ENCODE assay signal across 1 cellular context in the genomic region with DNA sequence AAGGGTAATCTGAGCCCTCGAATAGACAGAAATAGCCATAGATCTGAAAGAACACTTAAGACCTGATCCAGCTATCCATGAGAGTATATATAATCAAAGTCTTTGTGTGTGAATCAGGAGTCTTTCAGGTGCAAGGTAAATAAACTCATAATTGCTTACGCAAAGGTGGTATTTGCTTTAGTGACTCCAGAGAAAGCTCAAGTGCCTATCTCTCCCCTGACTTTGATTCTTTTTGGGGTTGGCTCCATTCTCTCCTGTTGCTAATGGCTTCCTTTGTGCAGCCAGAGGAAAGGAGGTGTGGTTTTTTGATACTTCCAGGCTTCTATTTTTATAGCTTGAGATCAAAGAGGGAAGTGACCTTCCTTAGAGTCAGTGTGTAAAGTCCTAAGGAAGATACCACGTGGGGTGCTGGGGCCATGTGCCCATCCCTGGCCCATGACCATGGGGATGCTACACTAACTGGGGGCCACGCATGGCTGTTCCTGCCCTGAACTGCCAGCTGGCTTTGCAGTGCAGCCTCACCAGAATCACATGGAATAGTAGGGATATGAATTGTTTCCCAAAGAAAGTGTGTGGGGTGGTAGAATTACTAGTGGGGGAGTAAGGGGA.
TF ChIP-seq lines count a peak whose summit lies in the region.

No MANE protein-coding gene starts in this region.

TF ChIP-seq in HepG2, 621 proteins besides CTCF, POLR2A, EP300 and RAD21 (continued from another document):
- TF ChIP-seq, protein P1, sequence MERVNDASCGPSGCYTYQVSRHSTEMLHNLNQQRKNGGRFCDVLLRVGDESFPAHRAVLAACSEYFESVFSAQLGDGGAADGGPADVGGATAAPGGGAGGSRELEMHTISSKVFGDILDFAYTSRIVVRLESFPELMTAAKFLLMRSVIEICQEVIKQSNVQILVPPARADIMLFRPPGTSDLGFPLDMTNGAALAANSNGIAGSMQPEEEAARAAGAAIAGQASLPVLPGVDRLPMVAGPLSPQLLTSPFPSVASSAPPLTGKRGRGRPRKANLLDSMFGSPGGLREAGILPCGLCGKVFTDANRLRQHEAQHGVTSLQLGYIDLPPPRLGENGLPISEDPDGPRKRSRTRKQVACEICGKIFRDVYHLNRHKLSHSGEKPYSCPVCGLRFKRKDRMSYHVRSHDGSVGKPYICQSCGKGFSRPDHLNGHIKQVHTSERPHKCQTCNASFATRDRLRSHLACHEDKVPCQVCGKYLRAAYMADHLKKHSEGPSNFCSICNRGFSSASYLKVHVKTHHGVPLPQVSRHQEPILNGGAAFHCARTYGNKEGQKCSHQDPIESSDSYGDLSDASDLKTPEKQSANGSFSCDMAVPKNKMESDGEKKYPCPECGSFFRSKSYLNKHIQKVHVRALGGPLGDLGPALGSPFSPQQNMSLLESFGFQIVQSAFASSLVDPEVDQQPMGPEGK (CRISPR knock-in tag; IDR thresholded peaks at IDR 0.05): peak; percentile 35; the same call in 1 of the 2 replicates
- TF ChIP-seq GATAD2A (CRISPR knock-in tag; IDR thresholded peaks at IDR 0.05) (0 out of 2 replicates have a peak, but pooled peaks have one; percentile 27), RBM22 (optimal IDR thresholded peaks at IDR 0.05; ENCODE audit: low read length) (peak; percentile 14), FOXP1 (IDR thresholded peaks at IDR 0.05) (no peak), FOXP1 (CRISPR knock-in tag; IDR thresholded peaks at IDR 0.05) (peak; percentile 10; the same call in 1 of the 2 replicates), SOX13 (IDR thresholded peaks at IDR 0.05) (no peak), SOX13 (CRISPR knock-in tag; conservative IDR thresholded peaks at IDR 0.05 in 1 of 2, IDR thresholded peaks at IDR 0.05 in 1 of 2) (peak in 1 of 2 experiments; percentile 28; a peak in 1 of 4 replicates), DNMT1 (CRISPR knock-in tag; IDR thresholded peaks at IDR 0.05) (no peak), FOXA3 (CRISPR knock-in tag; IDR thresholded peaks at IDR 0.05) (peak; percentile 27; the same call in 1 of the 2 replicates), NCOA2 (CRISPR knock-in tag; IDR thresholded peaks at IDR 0.05) (peak; percentile 49; the same call in 1 of the 2 replicates)
